1 cellular context compared by ENCODE assay signal in genomic region chr15:35626531-35626930, GRCh38.
A peak's percentile ranks its signal among the peaks of the same experiment; 100 is the strongest.
TF ChIP-seq lines count a peak whose summit lies in the region.

No MANE protein-coding gene starts in this region.

TF ChIP-seq in SK-N-SH, 30 proteins besides CTCF, POLR2A, EP300 and RAD21 (continued from another document):
- TF ChIP-seq ZBTB33 (IDR thresholded peaks at IDR 0.05; ENCODE audit: borderline replicate concordance, low read depth) (peak; percentile 37; the same call in 1 of the 2 replicates), TCF12 (IDR thresholded peaks at IDR 0.05) (peak; percentile 78), POLR2AphosphoS5 (IDR thresholded peaks at IDR 0.05; ENCODE audit: low read depth, low read length) (peak; percentile 55), RCOR1 (IDR thresholded peaks at IDR 0.05; ENCODE audit: low read length) (no peak), SMC3 (IDR thresholded peaks at IDR 0.05; ENCODE audit: low read depth, low read length) (no peak), RFX5 (IDR thresholded peaks at IDR 0.05; ENCODE audit: low read length) (no peak), JUND (IDR thresholded peaks at IDR 0.05) (peak; percentile 64), MEF2A (IDR thresholded peaks at IDR 0.05; ENCODE audit: borderline replicate concordance, low read depth) (no peak), EZH2phosphoT487 (IDR thresholded peaks at IDR 0.05; ENCODE audit: borderline replicate concordance, low read depth) (no peak), USF2 (IDR thresholded peaks at IDR 0.05; ENCODE audit: borderline replicate concordance, low read depth, low read length) (no peak), GATA2 (CRISPR knock-in tag; IDR thresholded peaks at IDR 0.05) (peak; percentile 28; the same call in 1 of the 2 replicates), NRF1 (IDR thresholded peaks at IDR 0.05; ENCODE audit: low read depth, low read length) (no peak), PBX3 (IDR thresholded peaks at IDR 0.05) (peak; percentile 91)
